7 cellular contexts compared by ENCODE assay signal in genomic region chr1:117368116-117369108, GRCh38. TPM values are rescaled to one million over a fixed set of nuclear protein-coding genes. Genes with fewer than 3 reads are reported as not detected.
DNase-seq lines count a peak whose midpoint lies in the region; ATAC-seq and TF ChIP-seq lines count a peak whose summit lies in the region.

No MANE protein-coding gene starts in this region.

- H3K27ac ChIP-seq in endodermal cell (ENCODE audit: low read depth, low read length) = no peak overlapping the region

- H3K36me3 Mint-ChIP-seq in endodermal cell (ENCODE audit: low read depth) (no peaks in the 10 kb centered on the region), nephron progenitor cell (ENCODE audit: low read depth) (peaks cover 3% of the 10 kb centered on the region)

- TF ChIP-seq POLR2A in Raji (IDR thresholded peaks at IDR 0.05; ENCODE audit: insufficient read depth, low read depth, low read length) = peak; percentile 33; the same call in 1 of the 2 replicates

- ATAC-seq in GM21825 (IDR thresholded peaks at IDR 0.05; ENCODE audit: unreplicated experiment) (peak; percentile 20), HG03039 (IDR thresholded peaks at IDR 0.05; ENCODE audit: unreplicated experiment) (no peak)

- peak overlapping the region; percentile 95 for H3K4me3 ChIP-seq in endodermal cell (ENCODE audit: low read length)

- H3K4me3 Mint-ChIP-seq in endodermal cell (peak overlapping the region; percentile 69), nephron progenitor cell (peak overlapping the region; percentile 90)

- TF ChIP-seq CTCF in endodermal cell (conservative IDR thresholded peaks at IDR 0.05) (no peak), nephron progenitor cell (IDR thresholded peaks at IDR 0.05) (no peak)

- peak overlapping the region; percentile 32 for H3K9ac ChIP-seq in endodermal cell (ENCODE audit: extremely low read depth, low read length, poor library complexity, severe bottlenecking)

- no peaks in the 10 kb centered on the region for H3K9me3 Mint-ChIP-seq in endodermal cell
- no peaks in the 10 kb centered on the region for H3K9me3 Mint-ChIP-seq in nephron progenitor cell

- no peaks in the 10 kb centered on the region for H3K27me3 ChIP-seq in endodermal cell (ENCODE audit: control insufficient read depth, insufficient read depth, low read length, poor library complexity, severe bottlenecking)

- no peaks in the 10 kb centered on the region for H3K4me1 ChIP-seq in endodermal cell (ENCODE audit: control insufficient read depth, insufficient read depth, low read length)

- H3K27ac Mint-ChIP-seq in endodermal cell (no peak overlapping the region), nephron progenitor cell (peak overlapping the region; percentile 22)

- DNase-seq in ELF-1 (ENCODE audit: low read depth, low spot score) (peak; percentile 31), endodermal cell (no peak), nephron progenitor cell (no peak), NCI-H2029 treated with DMSO at 0.1 percent for 48 hours (lab: John Stamatoyannopoulos, UW) (no peak)

- H3K36me3 ChIP-seq in endodermal cell (ENCODE audit: control insufficient read depth, insufficient read depth, low read length) = no peaks in the 10 kb centered on the region

- H3K4me1 Mint-ChIP-seq in endodermal cell (peaks cover 41% of the 10 kb centered on the region), nephron progenitor cell (peaks cover 83% of the 10 kb centered on the region)

- WGBS in endodermal cell (ENCODE audit: insufficient coverage in 1 of 2, insufficient read length in 1 of 2), 2 experiments = 8 to 11% methylated on average over 15 to 19 of the region's 19 CpGs

- H3K9me3 ChIP-seq in endodermal cell (ENCODE audit: control insufficient read depth, low read length) = no peaks in the 10 kb centered on the region

- peaks cover 2% of the 10 kb centered on the region for H3K27me3 Mint-ChIP-seq in endodermal cell (ENCODE audit: insufficient read depth)
- H3K27me3 Mint-ChIP-seq in nephron progenitor cell (ENCODE audit: low read depth, poor library complexity) = peaks cover 2% of the 10 kb centered on the region

RNA-seq across cellular contexts. Expression of gene MAN1A2, which starts 1.2 kb away (rescaled TPM):
- 10 to 100 TPM; 33.3 to 40.9 TPM for total RNA-seq in endodermal cell
- 25.3 TPM for polyA plus RNA-seq in endodermal cell (2013, experiment 1 of 2)
- polyA plus RNA-seq in endodermal cell (2013, experiment 2 of 2) = 20.8 TPM
